In genomic region chr7:135661311-135662122, GRCh38 we compare ENCODE assay signal across 8 cellular contexts. TPM values are rescaled to one million over a fixed set of nuclear protein-coding genes. Genes with fewer than 3 reads are reported as not detected.
DNase-seq lines count a peak whose midpoint lies in the region; ATAC-seq, FAIRE-seq and TF ChIP-seq lines count a peak whose summit lies in the region.

No MANE protein-coding gene starts in this region.

- intact Hi-C loops in esophagus squamous epithelium (cut with DNase I), result no loop called here
- intact Hi-C loops in pancreas (cut with DNase I), result no loop called here

- peaks cover 40% of the 10 kb centered on the region for H3K79me2 ChIP-seq in SU-DHL-6 (ENCODE audit: insufficient read depth, low read length)

- no peak for TF ChIP-seq POLR2A in esophagus squamous epithelium (IDR thresholded peaks at IDR 0.05)

- H3K4me3 ChIP-seq in SU-DHL-6 (ENCODE audit: insufficient read depth, low read length, poor library complexity, severe bottlenecking) (peak overlapping the region; percentile 99), esophagus squamous epithelium (peak overlapping the region; percentile 62 to 100 (median 91)), pancreas (peak overlapping the region; percentile 54 to 99 (median 65))

- no peak for FAIRE-seq in pancreas (lab: Jason Lieb, UNC)

- H3K4me2 ChIP-seq in SU-DHL-6 (ENCODE audit: low read depth, low read length, poor library complexity, severe bottlenecking), result peak overlapping the region; percentile 74

- H3K27me3 ChIP-seq in SU-DHL-6 (ENCODE audit: low read length), result no peaks in the 10 kb centered on the region
- H3K27me3 ChIP-seq in esophagus squamous epithelium, result no peaks in the 10 kb centered on the region
- no peaks in the 10 kb centered on the region for H3K27me3 ChIP-seq in pancreas

- ATAC-seq in HG03025 (IDR thresholded peaks at IDR 0.05; ENCODE audit: low FRiP score, unreplicated experiment) (peak; percentile 15), pancreas (peak; percentile 61 to 67 (median 64)), HG02763 (IDR thresholded peaks at IDR 0.05; ENCODE audit: unreplicated experiment) (no peak)

- H4K20me1 ChIP-seq in SU-DHL-6 (ENCODE audit: low read depth, low read length), result no peaks in the 10 kb centered on the region

- H3K4me1 ChIP-seq in esophagus squamous epithelium (peaks cover 7 to 42% (median 16%) of the 10 kb centered on the region in 3 donors), pancreas (peaks cover 0 to 11% (median 4%) of the 10 kb centered on the region in 3 donors)

- DNase-seq in G401 (ENCODE audit: low spot score) (peak; percentile 8), esophagus squamous epithelium (lab: John Stamatoyannopoulos, UW) (no peak), pancreas (peak in 5 of 6 donors; percentile 31 to 59 (median 33)), ecto neural progenitor cell (ENCODE audit: low spot score) (no peak), putamen (ENCODE audit: low spot score) (no peak)

- peak overlapping the region; percentile 90 for H2AFZ ChIP-seq in SU-DHL-6 (ENCODE audit: low read depth, low read length, severe bottlenecking)

- peak overlapping the region; percentile 95 for H3K9ac ChIP-seq in SU-DHL-6 (ENCODE audit: low read length)

- in situ Hi-C loops in G401 (cut with HindIII; ENCODE audit: low sequenced_read_pairs), result no loop called here

- H3K36me3 ChIP-seq in SU-DHL-6 (ENCODE audit: low read length) (no peaks in the 10 kb centered on the region), esophagus squamous epithelium (no peaks in the 10 kb centered on the region), pancreas (no peaks in the 10 kb centered on the region)

- H3K9me2 ChIP-seq in SU-DHL-6 (replicated peaks; ENCODE audit: insufficient read depth, low read length), result no peaks in the 10 kb centered on the region

- TF ChIP-seq CTCF in SU-DHL-6 (IDR thresholded peaks at IDR 0.05; ENCODE audit: insufficient read depth, low read length, poor library complexity, severe bottlenecking) (no peak), esophagus squamous epithelium (IDR thresholded peaks at IDR 0.05) (no peak), pancreas (IDR thresholded peaks at IDR 0.05) (no peak)

- H3K9me3 ChIP-seq in SU-DHL-6 (ENCODE audit: insufficient read depth, low read length) (no peaks in the 10 kb centered on the region), esophagus squamous epithelium (no peaks in the 10 kb centered on the region), pancreas (no peaks in the 10 kb centered on the region)

- 48 to 76% methylated on average over 11 to 14 of the region's 14 CpGs for WGBS in esophagus squamous epithelium, 2 donors
- 35 to 40% methylated on average over 14 of the region's 14 CpGs for WGBS in pancreas, 2 donors

- H3K27ac ChIP-seq in SU-DHL-6 (ENCODE audit: low read depth, low read length) (no peak overlapping the region; the same call in 1 of the 2 replicates), esophagus squamous epithelium (peak overlapping the region; percentile 91 to 99 (median 96)), pancreas (peak overlapping the region; percentile 73 to 87 (median 81))

- H3F3A ChIP-seq in SU-DHL-6 (ENCODE audit: insufficient read depth), result peaks cover 9% of the 10 kb centered on the region; the same call in 1 of the 2 replicates

RNA-seq across cellular contexts. Expression of gene STMP1, which starts 0.8 kb away (rescaled TPM):
- 20.1 and 34.1 TPM in 2 replicates for total RNA-seq in G401 (2014; rRNA removed; shearing (Covaris generic))
- total RNA-seq in esophagus squamous epithelium (10 to 100 TPM; 19.2 to 25.6 (median 23.1) TPM), pancreas (10 to 100 TPM in 3 of 6 donors, 1 to 10 TPM in 3; 7.2 to 20.0 (median 10.6) TPM)
- 10 to 100 TPM; 12.5 to 21.4 TPM for polyA plus RNA-seq in pancreas

Comparison
In these comparisons a context has a peak if more than half of its experiments do, and no peak if none do; other contexts are left out.
1. DNase-seq: peak in G401 (single experiment) and pancreas (5 of 6); none in esophagus squamous epithelium (single experiment), ecto neural progenitor cell (single experiment) and putamen (single experiment).
2. Peak in every context shown above with its lines, with median percentiles within 50 percentile points of each other: H3K4me3 ChIP-seq.